ENCODE assay signal across 8 cellular contexts in genomic region chr3:149969110-149969944, GRCh38. TPM values are rescaled to one million over a fixed set of nuclear protein-coding genes. Genes with fewer than 3 reads are reported as not detected.
DNase-seq lines count a peak whose midpoint lies in the region; ATAC-seq and TF ChIP-seq lines count a peak whose summit lies in the region.

No MANE protein-coding gene starts in this region.

- H3K9me3 ChIP-seq in NT2/D1 (ENCODE audit: insufficient read depth, low read length): no peaks in the 10 kb centered on the region

- intact Hi-C loops in CD14-positive monocyte (cut with micrococcal nuclease): loop anchor here in 1 of 2 donors (5.0 to 10.0 kb wide), 2 partner anchors 215 to 253 kb away; no protein-coding TSS in a partner anchor

- H3K27me3 Mint-ChIP-seq in CD14-positive monocyte (ENCODE audit: low read depth in 3 of 3): peaks cover 46 to 59% (median 47%) of the 10 kb centered on the region in 3 donors

- H3K36me3 Mint-ChIP-seq in CD14-positive monocyte: peaks cover 21 to 30% of the 10 kb centered on the region in 2 donors
- H3K36me3 Mint-ChIP-seq in stimulated activated effector memory CD8-positive, alpha-beta T cell treated with anti-CD3 and anti-CD28 coated beads, Interleukin-12 subunit alpha, Interleukin-12 subunit beta, amount 100 ng/mL, for 72 hours: no peaks in the 10 kb centered on the region

- H3K27me3 ChIP-seq in NT2/D1 (ENCODE audit: insufficient read depth, insufficient read length): no peaks in the 10 kb centered on the region
- no peaks in the 10 kb centered on the region for H3K27me3 ChIP-seq in kidney epithelial cell (ENCODE audit: control insufficient read depth, insufficient read depth, low read length)

- H3K4me1 ChIP-seq in NT2/D1 (ENCODE audit: insufficient read depth, insufficient read length): no peaks in the 10 kb centered on the region

- DNase-seq in CD14-positive monocyte (ENCODE audit: low spot score): no peak
- DNase-seq in NT2/D1 (ENCODE audit: low read depth, low spot score): peak; percentile 63
- DNase-seq in cerebellum (ENCODE audit: low spot score): peak; percentile 40
- no peak for DNase-seq in kidney epithelial cell (ENCODE audit: low read depth)
- no peak for DNase-seq in stimulated activated effector memory CD8-positive, alpha-beta T cell treated with anti-CD3 and anti-CD28 coated beads, Interleukin-12 subunit alpha, Interleukin-12 subunit beta, amount 100 ng/mL, for 72 hours (ENCODE audit: low spot score in 2 of 2)
- DNase-seq in activated CD4-positive, CD25-positive, alpha-beta regulatory T cell (lab: John Stamatoyannopoulos, UW): no peak
- DNase-seq in left lobe of liver (ENCODE audit: low spot score): no peak

- peak overlapping the region; percentile 70 to 87 for H3K4me3 Mint-ChIP-seq in CD14-positive monocyte
- peak overlapping the region; percentile 78 for H3K4me3 Mint-ChIP-seq in stimulated activated effector memory CD8-positive, alpha-beta T cell treated with anti-CD3 and anti-CD28 coated beads, Interleukin-12 subunit alpha, Interleukin-12 subunit beta, amount 100 ng/mL, for 72 hours

- H3K9ac ChIP-seq in NT2/D1 (ENCODE audit: insufficient read length, low read depth): peak overlapping the region; percentile 97

- peak overlapping the region in 1 of 7 donors; percentile 63 for H3K27ac Mint-ChIP-seq in CD14-positive monocyte
- H3K27ac Mint-ChIP-seq in stimulated activated effector memory CD8-positive, alpha-beta T cell treated with anti-CD3 and anti-CD28 coated beads, Interleukin-12 subunit alpha, Interleukin-12 subunit beta, amount 100 ng/mL, for 72 hours: no peak overlapping the region

- H3K36me3 ChIP-seq in NT2/D1 (ENCODE audit: insufficient read depth, insufficient read length, low read length): peaks cover 31% of the 10 kb centered on the region
- H3K36me3 ChIP-seq in kidney epithelial cell (ENCODE audit: control insufficient read depth, insufficient read depth, low read length): no peaks in the 10 kb centered on the region

- ATAC-seq in HG02798 (IDR thresholded peaks at IDR 0.05; ENCODE audit: poor library complexity, unreplicated experiment) (peak; percentile 6), left lobe of liver (no peak)
- ATAC-seq in stimulated activated effector memory CD8-positive, alpha-beta T cell treated with anti-CD3 and anti-CD28 coated beads, Interleukin-12 subunit alpha, Interleukin-12 subunit beta, amount 100 ng/mL, for 72 hours: no peak

- TF ChIP-seq CTCF in CD14-positive monocyte (IDR thresholded peaks at IDR 0.05) (no peak), kidney epithelial cell (IDR thresholded peaks at IDR 0.05; ENCODE audit: insufficient read depth, low read length, poor library complexity, severe bottlenecking) (peak; percentile 18)

- peaks cover 21% of the 10 kb centered on the region for H3K4me1 Mint-ChIP-seq in CD14-positive monocyte
- peaks cover 11% of the 10 kb centered on the region for H3K4me1 Mint-ChIP-seq in stimulated activated effector memory CD8-positive, alpha-beta T cell treated with anti-CD3 and anti-CD28 coated beads, Interleukin-12 subunit alpha, Interleukin-12 subunit beta, amount 100 ng/mL, for 72 hours

- H3K4me3 ChIP-seq in NT2/D1 (ENCODE audit: insufficient read length, low read depth): peak overlapping the region; percentile 85
- peak overlapping the region; percentile 97 for H3K4me3 ChIP-seq in kidney epithelial cell (ENCODE audit: low read depth, low read length)

- peaks cover 0 to 12% (median 4%) of the 10 kb centered on the region in 7 donors for H3K9me3 Mint-ChIP-seq in CD14-positive monocyte
- no peaks in the 10 kb centered on the region for H3K9me3 Mint-ChIP-seq in stimulated activated effector memory CD8-positive, alpha-beta T cell treated with anti-CD3 and anti-CD28 coated beads, Interleukin-12 subunit alpha, Interleukin-12 subunit beta, amount 100 ng/mL, for 72 hours

RNA-seq across cellular contexts. Expression of gene PFN2, which starts 1.4 kb away (rescaled TPM):
- polyA plus RNA-seq in CD14-positive monocyte: not detected
- 297 TPM for total RNA-seq in cerebellum
- 97.1 and 98.0 TPM in 2 replicates for total RNA-seq in kidney epithelial cell
- total RNA-seq in left lobe of liver: 7.5 TPM

Comparison
In these comparisons a context has a peak if more than half of its experiments do, and no peak if none do; other contexts are left out.
1. DNase-seq: peak in NT2/D1 (single experiment) and cerebellum (single experiment); none in CD14-positive monocyte (single experiment), kidney epithelial cell (single experiment), stimulated activated effector memory CD8-positive, alpha-beta T cell treated with anti-CD3 and anti-CD28 coated beads, Interleukin-12 subunit alpha, Interleukin-12 subunit beta, amount 100 ng/mL, for 72 hours (0 of 2), activated CD4-positive, CD25-positive, alpha-beta regulatory T cell (0 of 4) and left lobe of liver (single experiment).
2. RNA of gene PFN2, which starts 1.4 kb away (total RNA-seq): 297 TPM in cerebellum (single experiment) and 97.1 to 98.0 TPM in kidney epithelial cell; 7.5 TPM in left lobe of liver (single experiment); every median in the first group is over 10 times any median in the second.